11 cellular contexts compared by ENCODE assay signal in genomic region chr10:131905603-131906268, GRCh38. TPM values are rescaled to one million over a fixed set of nuclear protein-coding genes. Genes with fewer than 3 reads are reported as not detected.
DNase-seq lines count a peak whose midpoint lies in the region; ATAC-seq and TF ChIP-seq lines count a peak whose summit lies in the region.
"Had no signal": no experiment of that assay in that cellular context is flagged by ENCODE, and none has a peak within 500 bp of the region (broad histone marks: within the 10 kb centered on the region; RNA-seq: fewer than 3 reads in every experiment).

No MANE protein-coding gene starts in this region.

- H3K27me3 Mint-ChIP-seq in activated CD4-positive, alpha-beta T cell treated with anti-CD3 and anti-CD28 coated beads for 36 hours: no peaks in the 10 kb centered on the region
- H3K27me3 Mint-ChIP-seq in activated naive CD8-positive, alpha-beta T cell treated with anti-CD3 and anti-CD28 coated beads for 36 hours: no peaks in the 10 kb centered on the region
- no peaks in the 10 kb centered on the region for H3K27me3 Mint-ChIP-seq in natural killer cell treated with Interleukin-12 subunit alpha and Interleukin-12 subunit beta and Interleukin-15 and Interleukin-18, amount 100 ng/mL, for 72 hours
- H3K27me3 Mint-ChIP-seq in stimulated activated naive B cell treated with anti-CD40 and anti-IgM and Interleukin-4, amounts not matched to agents 10 μg/mL and 1 μg/mL and 100 μg/mL, for 72 hours: no peaks in the 10 kb centered on the region

- H3K27me3 ChIP-seq in DND-41 (ENCODE audit: insufficient read depth, low read length, poor library complexity): no peaks in the 10 kb centered on the region
- H3K27me3 ChIP-seq: neural progenitor cell had no signal

- H3K9me3 ChIP-seq in DND-41 (ENCODE audit: insufficient read depth, low read length, severe bottlenecking): no peaks in the 10 kb centered on the region
- H3K9me3 ChIP-seq: Caco-2 had no signal

- H3K36me3 Mint-ChIP-seq in activated CD4-positive, alpha-beta T cell treated with anti-CD3 and anti-CD28 coated beads for 36 hours (ENCODE audit: low read depth): peaks cover 45% of the 10 kb centered on the region
- H3K36me3 Mint-ChIP-seq in activated naive CD8-positive, alpha-beta T cell treated with anti-CD3 and anti-CD28 coated beads for 36 hours: peaks cover 38% of the 10 kb centered on the region
- no peaks in the 10 kb centered on the region for H3K36me3 Mint-ChIP-seq in natural killer cell treated with Interleukin-12 subunit alpha and Interleukin-12 subunit beta and Interleukin-15 and Interleukin-18, amount 100 ng/mL, for 72 hours
- peaks cover 5 to 20% of the 10 kb centered on the region in 2 donors for H3K36me3 Mint-ChIP-seq in stimulated activated naive B cell treated with anti-CD40 and anti-IgM and Interleukin-4, amounts not matched to agents 10 μg/mL and 1 μg/mL and 100 μg/mL, for 72 hours

- H3K27ac ChIP-seq in DND-41 (ENCODE audit: low read length): no peak overlapping the region
- H3K27ac ChIP-seq: neural progenitor cell had no signal

- no peak for TF ChIP-seq CTCF in DND-41 (IDR thresholded peaks at IDR 0.05; ENCODE audit: borderline replicate concordance, extremely low read depth, low read length, poor library complexity, severe bottlenecking)

- peak; percentile 20 for ATAC-seq in activated CD4-positive, alpha-beta T cell treated with anti-CD3 and anti-CD28 coated beads for 36 hours
- ATAC-seq in DND-41 (ENCODE audit: insufficient read depth, low read depth): no peak
- ATAC-seq in natural killer cell treated with Interleukin-12 subunit alpha and Interleukin-12 subunit beta and Interleukin-15 and Interleukin-18, amount 100 ng/mL, for 72 hours: no peak
- ATAC-seq in stimulated activated naive B cell treated with anti-CD40 and anti-IgM and Interleukin-4, amounts not matched to agents 10 μg/mL and 1 μg/mL and 100 μg/mL, for 72 hours (replicated peaks): no peak
- ATAC-seq in GM21529 (IDR thresholded peaks at IDR 0.05; ENCODE audit: unreplicated experiment): no peak

- H3K4me2 ChIP-seq in DND-41 (ENCODE audit: insufficient read depth, low read length): peak overlapping the region; percentile 30; the same call in 1 of the 2 replicates
- H3K4me2 ChIP-seq: neural progenitor cell had no signal

- peak overlapping the region; percentile 36 for H3K4me3 Mint-ChIP-seq in activated CD4-positive, alpha-beta T cell treated with anti-CD3 and anti-CD28 coated beads for 36 hours
- H3K4me3 Mint-ChIP-seq in activated naive CD8-positive, alpha-beta T cell treated with anti-CD3 and anti-CD28 coated beads for 36 hours: peak overlapping the region; percentile 29
- H3K4me3 Mint-ChIP-seq in natural killer cell treated with Interleukin-12 subunit alpha and Interleukin-12 subunit beta and Interleukin-15 and Interleukin-18, amount 100 ng/mL, for 72 hours: peak overlapping the region; percentile 60
- no peak overlapping the region for H3K4me3 Mint-ChIP-seq in stimulated activated naive B cell treated with anti-CD40 and anti-IgM and Interleukin-4, amounts not matched to agents 10 μg/mL and 1 μg/mL and 100 μg/mL, for 72 hours
- H3K4me3 Mint-ChIP-seq: neural progenitor cell had no signal

- peak overlapping the region; percentile 89 for H3K27ac Mint-ChIP-seq in activated CD4-positive, alpha-beta T cell treated with anti-CD3 and anti-CD28 coated beads for 36 hours
- peak overlapping the region; percentile 90 for H3K27ac Mint-ChIP-seq in activated naive CD8-positive, alpha-beta T cell treated with anti-CD3 and anti-CD28 coated beads for 36 hours
- H3K27ac Mint-ChIP-seq in natural killer cell treated with Interleukin-12 subunit alpha and Interleukin-12 subunit beta and Interleukin-15 and Interleukin-18, amount 100 ng/mL, for 72 hours: peak overlapping the region; percentile 11 to 58
- H3K27ac Mint-ChIP-seq in stimulated activated naive B cell treated with anti-CD40 and anti-IgM and Interleukin-4, amounts not matched to agents 10 μg/mL and 1 μg/mL and 100 μg/mL, for 72 hours: no peak overlapping the region
- H3K27ac Mint-ChIP-seq: neural progenitor cell had no signal

- CTCF ChIA-PET in activated CD4-positive, alpha-beta T cell treated with anti-CD3 and anti-CD28 coated beads for 36 hours (lab: Charles Lee): interaction anchor here (1.1 to 1.6 kb wide), 4 partner anchors 9 to 117 kb away, joined by 3 to 7 read pairs (median 4); no protein-coding TSS in a partner anchor

- H2AFZ ChIP-seq in DND-41 (ENCODE audit: low read depth, low read length): no peak overlapping the region
- H2AFZ ChIP-seq: neural progenitor cell had no signal

- intact Hi-C loops in activated CD4-positive, alpha-beta T cell treated with anti-CD3 and anti-CD28 coated beads for 36 hours (cut with DNase I, micrococcal nuclease): loop anchor here (1.0 to 10.0 kb wide), 3 partner anchors 11 to 1349 kb away; no protein-coding TSS in a partner anchor

- peaks cover 57% of the 10 kb centered on the region for H3K4me1 ChIP-seq in DND-41 (ENCODE audit: insufficient read depth, low read length)

- H3K4me3 ChIP-seq in DND-41 (ENCODE audit: low read depth in 1 of 2, low read length in 2 of 2): no peak overlapping the region
- H3K4me3 ChIP-seq: neural progenitor cell had no signal

- peaks cover 49% of the 10 kb centered on the region for H3K36me3 ChIP-seq in DND-41 (ENCODE audit: insufficient read depth, low read length)
- H3K36me3 ChIP-seq: neural progenitor cell had no signal

- H3K9ac ChIP-seq in DND-41 (ENCODE audit: low read depth, low read length): no peak overlapping the region
- H3K9ac ChIP-seq: neural progenitor cell had no signal

- peaks cover 81% of the 10 kb centered on the region for H3K4me1 Mint-ChIP-seq in activated CD4-positive, alpha-beta T cell treated with anti-CD3 and anti-CD28 coated beads for 36 hours
- peaks cover 73% of the 10 kb centered on the region for H3K4me1 Mint-ChIP-seq in activated naive CD8-positive, alpha-beta T cell treated with anti-CD3 and anti-CD28 coated beads for 36 hours
- H3K4me1 Mint-ChIP-seq in natural killer cell treated with Interleukin-12 subunit alpha and Interleukin-12 subunit beta and Interleukin-15 and Interleukin-18, amount 100 ng/mL, for 72 hours (ENCODE audit: low read depth in 2 of 2): peaks cover 49 to 57% of the 10 kb centered on the region in 2 donors
- peaks cover 32 to 62% of the 10 kb centered on the region in 2 donors for H3K4me1 Mint-ChIP-seq in stimulated activated naive B cell treated with anti-CD40 and anti-IgM and Interleukin-4, amounts not matched to agents 10 μg/mL and 1 μg/mL and 100 μg/mL, for 72 hours

- H4K20me1 ChIP-seq in DND-41 (ENCODE audit: insufficient read depth, low read length): peaks cover 77% of the 10 kb centered on the region

- no peaks in the 10 kb centered on the region for H3K9me3 Mint-ChIP-seq in activated CD4-positive, alpha-beta T cell treated with anti-CD3 and anti-CD28 coated beads for 36 hours (ENCODE audit: low read depth)
- no peaks in the 10 kb centered on the region for H3K9me3 Mint-ChIP-seq in activated naive CD8-positive, alpha-beta T cell treated with anti-CD3 and anti-CD28 coated beads for 36 hours
- H3K9me3 Mint-ChIP-seq in natural killer cell treated with Interleukin-12 subunit alpha and Interleukin-12 subunit beta and Interleukin-15 and Interleukin-18, amount 100 ng/mL, for 72 hours: no peaks in the 10 kb centered on the region
- no peaks in the 10 kb centered on the region for H3K9me3 Mint-ChIP-seq in stimulated activated naive B cell treated with anti-CD40 and anti-IgM and Interleukin-4, amounts not matched to agents 10 μg/mL and 1 μg/mL and 100 μg/mL, for 72 hours
- H3K9me3 Mint-ChIP-seq: neural progenitor cell had no signal

- peaks cover 93% of the 10 kb centered on the region for H3K79me2 ChIP-seq in DND-41 (ENCODE audit: insufficient read depth, low read length)

- POLR2A ChIA-PET in activated CD4-positive, alpha-beta T cell treated with anti-CD3 and anti-CD28 coated beads for 36 hours (lab: Charles Lee): no interaction called here

- peak; percentile 57 for DNase-seq in activated CD4-positive, alpha-beta T cell treated with anti-CD3 and anti-CD28 coated beads for 36 hours
- DNase-seq in activated CD4-positive, alpha-beta T cell treated with anti-CD3 and anti-CD28 coated beads for 4 hours: no peak
- no peak for DNase-seq in DND-41
- DNase-seq in activated naive CD8-positive, alpha-beta T cell treated with anti-CD3 and anti-CD28 coated beads for 36 hours: no peak
- no peak for DNase-seq in natural killer cell treated with Interleukin-12 subunit alpha and Interleukin-12 subunit beta and Interleukin-15 and Interleukin-18, amount 100 ng/mL, for 72 hours (ENCODE audit: low spot score)
- DNase-seq in stimulated activated naive B cell treated with anti-CD40 and anti-IgM and Interleukin-4, amounts not matched to agents 10 μg/mL and 1 μg/mL and 100 μg/mL, for 72 hours: no peak
- no peak for DNase-seq in LoVo (ENCODE audit: low spot score)
- DNase-seq: Caco-2, NCI-H774 had no signal

RNA-seq across cellular contexts. Expression of gene PPP2R2D, which starts 4.9 kb away (rescaled TPM):
- total RNA-seq in activated CD4-positive, alpha-beta T cell treated with anti-CD3 and anti-CD28 coated beads for 36 hours: 10 to 100 TPM; 30.0 to 39.3 TPM
- total RNA-seq in activated naive CD8-positive, alpha-beta T cell treated with anti-CD3 and anti-CD28 coated beads for 36 hours: 10 to 100 TPM; 24.4 to 25.7 TPM
- 10 to 100 TPM; 27.0 to 47.4 TPM for total RNA-seq in natural killer cell treated with Interleukin-12 subunit alpha and Interleukin-12 subunit beta and Interleukin-15 and Interleukin-18, amount 100 ng/mL, for 72 hours

Comparison
In these comparisons a context has a peak if more than half of its experiments do, and no peak if none do; other contexts are left out.
1. H3K4me3 Mint-ChIP-seq: peak in activated CD4-positive, alpha-beta T cell treated with anti-CD3 and anti-CD28 coated beads for 36 hours (single experiment), activated naive CD8-positive, alpha-beta T cell treated with anti-CD3 and anti-CD28 coated beads for 36 hours (single experiment) and natural killer cell treated with Interleukin-12 subunit alpha and Interleukin-12 subunit beta and Interleukin-15 and Interleukin-18, amount 100 ng/mL, for 72 hours (single experiment); none in stimulated activated naive B cell treated with anti-CD40 and anti-IgM and Interleukin-4, amounts not matched to agents 10 μg/mL and 1 μg/mL and 100 μg/mL, for 72 hours (0 of 2).